Comparison of ENCODE assay signal across 8 cellular contexts in the genomic region with DNA sequence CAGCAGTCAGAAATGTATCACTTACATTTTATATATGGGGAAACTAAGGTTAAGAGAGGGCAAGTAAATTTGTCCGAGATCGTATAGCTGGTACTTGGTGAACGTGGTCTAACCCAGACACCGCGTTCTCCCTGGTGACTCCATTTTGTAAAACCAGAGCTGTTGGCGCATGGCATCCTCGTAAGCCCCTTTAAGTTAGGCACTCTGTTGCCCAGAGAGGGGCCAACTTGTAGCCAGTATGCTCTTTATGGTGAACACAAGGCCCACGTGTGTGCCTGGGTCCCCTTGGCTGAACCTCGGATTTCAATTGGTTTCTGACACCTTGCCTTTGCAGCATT. TPM values are rescaled to one million over a fixed set of nuclear protein-coding genes. Genes with fewer than 3 reads are reported as not detected.
DNase-seq lines count a peak whose midpoint lies in the region; FAIRE-seq and TF ChIP-seq lines count a peak whose summit lies in the region.

No MANE protein-coding gene starts in this region.

- peak overlapping the region; percentile 80 for H3K4me3 ChIP-seq in A673 (ENCODE audit: low read depth, low read length, poor library complexity, severe bottlenecking)
- H3K4me3 ChIP-seq in HFF-Myc (replicated peaks; ENCODE audit: low read depth, low read length) = peak overlapping the region; percentile 68
- H3K4me3 ChIP-seq in ascending aorta = peak overlapping the region; percentile 68 to 88
- H3K4me3 ChIP-seq in mesenchymal stem cell (ENCODE audit: insufficient read depth in 1 of 2, low read depth in 1 of 2, low read length in 2 of 2) = peak overlapping the region in 1 of 2 experiments; percentile 97

- POLR2A ChIA-PET in A673 (lab: Charles Lee; ENCODE audit: low non-redundant PET) = interaction anchor here (1.5 kb wide), 1 partner anchor 40 kb away, joined by 12 read pairs; a partner anchor contains a TSS

- no peak overlapping the region for H3K18ac ChIP-seq in mesenchymal stem cell (ENCODE audit: low read depth in 1 of 2, low read length in 2 of 2)

- H3K4me2 ChIP-seq in mesenchymal stem cell (ENCODE audit: low read length, poor library complexity, severe bottlenecking) = no peak overlapping the region

- peaks cover 5% of the 10 kb centered on the region for H3K9me3 ChIP-seq in A673 (ENCODE audit: low read depth, low read length, poor library complexity, severe bottlenecking)
- no peaks in the 10 kb centered on the region for H3K9me3 ChIP-seq in ascending aorta
- H3K9me3 ChIP-seq in mesenchymal stem cell (ENCODE audit: control insufficient read depth, low read length) = no peaks in the 10 kb centered on the region

- TSS peak; percentile 98 for BruUV-seq in A673 (replicated peaks; lab: Mats Ljungman, UMichigan)

- H2BK5ac ChIP-seq in mesenchymal stem cell (ENCODE audit: low read depth, low read length, poor library complexity, severe bottlenecking) = no peak overlapping the region

- no peak overlapping the region for H3K23ac ChIP-seq in mesenchymal stem cell (ENCODE audit: low read length in 2 of 2)

- H4K91ac ChIP-seq in mesenchymal stem cell (ENCODE audit: low read length) = no peak overlapping the region

- no peak overlapping the region for H3K14ac ChIP-seq in mesenchymal stem cell (ENCODE audit: low read length in 2 of 2)

- H3K4me1 ChIP-seq in A673 (ENCODE audit: insufficient read depth, low read length, poor library complexity, severe bottlenecking) (no peaks in the 10 kb centered on the region), ascending aorta (peaks cover 0 to 3% of the 10 kb centered on the region in 2 donors), mesenchymal stem cell (ENCODE audit: control insufficient read depth, insufficient read depth, low read depth, low read length) (peaks cover 3% of the 10 kb centered on the region)

- H3K4ac ChIP-seq in mesenchymal stem cell (ENCODE audit: low read depth in 1 of 2, low read length in 2 of 2) = no peak overlapping the region

- no peaks in the 10 kb centered on the region for H3K36me3 ChIP-seq in A673 (ENCODE audit: insufficient read depth, low read length, poor library complexity, severe bottlenecking)
- no peaks in the 10 kb centered on the region for H3K36me3 ChIP-seq in ascending aorta
- H3K36me3 ChIP-seq in mesenchymal stem cell (ENCODE audit: control insufficient read depth in 1 of 2, insufficient read depth in 2 of 2, low read depth in 1 of 2, low read length in 2 of 2) = peaks cover 0 to 4% of the 10 kb centered on the region in 2 experiments

- no peak overlapping the region for H4K8ac ChIP-seq in mesenchymal stem cell (ENCODE audit: low read length)

- no peaks in the 10 kb centered on the region for H3K79me1 ChIP-seq in mesenchymal stem cell (replicated peaks; ENCODE audit: low read length, poor library complexity, severe bottlenecking)

- no peak overlapping the region for H2BK15ac ChIP-seq in mesenchymal stem cell (ENCODE audit: low read depth, poor library complexity, severe bottlenecking)

- peaks cover 19% of the 10 kb centered on the region for H3K27me3 ChIP-seq in A673 (replicated peaks; ENCODE audit: insufficient read depth, low read depth, low read length, poor library complexity)
- H3K27me3 ChIP-seq in ascending aorta = no peaks in the 10 kb centered on the region
- H3K27me3 ChIP-seq in mesenchymal stem cell (ENCODE audit: control insufficient read depth in 1 of 2, insufficient read depth in 1 of 2, low read length in 2 of 2) = peaks cover 4 to 32% of the 10 kb centered on the region in 2 experiments

- no peak for DNase-seq in A673 (ENCODE audit: low spot score)
- no peak for DNase-seq in HFF-Myc (ENCODE audit: extremely low read depth, low read depth)
- no peak for DNase-seq in ascending aorta (ENCODE audit: low spot score in 2 of 2)
- DNase-seq in mesenchymal stem cell = no peak
- DNase-seq in NCI-H2171 (lab: John Stamatoyannopoulos, UW) = no peak
- no peak for DNase-seq in foreskin melanocyte
- DNase-seq in RCC 7860 (ENCODE audit: low spot score) = no peak
- DNase-seq in NK-92 treated with Interleukin-12 subunit alpha and Interleukin-12 subunit beta, amount 100 ng/mL, for 24 hours (lab: John Stamatoyannopoulos, UW) = no peak

- intact Hi-C loops in A673 (cut with micrococcal nuclease; ENCODE audit: unreplicated experiment) = loop anchor here (1.0 kb wide), 1 partner anchor 40 kb away; a partner anchor contains a TSS
- intact Hi-C loops in ascending aorta (cut with DNase I) = loop anchor here (1.0 to 5.0 kb wide), 3 partner anchors 40 to 398 kb away; a partner anchor contains a TSS

- TF ChIP-seq CTCF in A673 (conservative IDR thresholded peaks at IDR 0.05; ENCODE audit: low read depth, low read length) = no peak
- TF ChIP-seq CTCF in HFF-Myc (IDR thresholded peaks at IDR 0.05; ENCODE audit: low read depth, low read length, missing control alignments) = no peak
- no peak for TF ChIP-seq CTCF in ascending aorta (IDR thresholded peaks at IDR 0.05)

- H3K27ac ChIP-seq in A673 (ENCODE audit: low read depth, low read length, poor library complexity, severe bottlenecking) = peak overlapping the region; percentile 93
- H3K27ac ChIP-seq in ascending aorta = peak overlapping the region; percentile 79 to 92
- no peak overlapping the region for H3K27ac ChIP-seq in mesenchymal stem cell (ENCODE audit: low read length, poor library complexity, severe bottlenecking)

- CTCF ChIA-PET in A673 (lab: Charles Lee) = no interaction called here

- 94% methylated on average over 9 of the region's 9 CpGs for WGBS in mesenchymal stem cell

- no peak overlapping the region for H2BK120ac ChIP-seq in mesenchymal stem cell (ENCODE audit: low read depth, low read length)

- FAIRE-seq in RCC 7860 (lab: Jason Lieb, UNC) = no peak

- H2AFZ ChIP-seq in mesenchymal stem cell (ENCODE audit: low read depth, low read length) = no peak overlapping the region

- no peak overlapping the region for H2BK12ac ChIP-seq in mesenchymal stem cell (ENCODE audit: low read length in 2 of 2)

- peak overlapping the region; percentile 96 for H3K9ac ChIP-seq in mesenchymal stem cell (ENCODE audit: low read length)

- peak overlapping the region; percentile 15 for H2AK5ac ChIP-seq in mesenchymal stem cell (ENCODE audit: low read length, severe bottlenecking)

RNA-seq across cellular contexts. Expression of a gene that starts 39.7 kb away (rescaled TPM):
- total RNA-seq in A673 (2021) (13.7 and 17.2 TPM in 2 replicates), ascending aorta (7.1 TPM)
- 4.0 TPM for polyA plus RNA-seq in mesenchymal stem cell (2013, experiment 1 of 2)
- polyA plus RNA-seq in mesenchymal stem cell (2013, experiment 2 of 2) = 5.0 TPM

RNA-seq across cellular contexts. Expression of a gene that starts 47.0 kb away (rescaled TPM):
- total RNA-seq in A673 (2021) (22.0 and 25.6 TPM in 2 replicates), ascending aorta (6.0 TPM)
- polyA plus RNA-seq in mesenchymal stem cell (2013, experiment 1 of 2) = 7.0 TPM
- 7.1 TPM for polyA plus RNA-seq in mesenchymal stem cell (2013, experiment 2 of 2)
